Comparison of ENCODE assay signal across 8 cellular contexts in the genomic region with DNA sequence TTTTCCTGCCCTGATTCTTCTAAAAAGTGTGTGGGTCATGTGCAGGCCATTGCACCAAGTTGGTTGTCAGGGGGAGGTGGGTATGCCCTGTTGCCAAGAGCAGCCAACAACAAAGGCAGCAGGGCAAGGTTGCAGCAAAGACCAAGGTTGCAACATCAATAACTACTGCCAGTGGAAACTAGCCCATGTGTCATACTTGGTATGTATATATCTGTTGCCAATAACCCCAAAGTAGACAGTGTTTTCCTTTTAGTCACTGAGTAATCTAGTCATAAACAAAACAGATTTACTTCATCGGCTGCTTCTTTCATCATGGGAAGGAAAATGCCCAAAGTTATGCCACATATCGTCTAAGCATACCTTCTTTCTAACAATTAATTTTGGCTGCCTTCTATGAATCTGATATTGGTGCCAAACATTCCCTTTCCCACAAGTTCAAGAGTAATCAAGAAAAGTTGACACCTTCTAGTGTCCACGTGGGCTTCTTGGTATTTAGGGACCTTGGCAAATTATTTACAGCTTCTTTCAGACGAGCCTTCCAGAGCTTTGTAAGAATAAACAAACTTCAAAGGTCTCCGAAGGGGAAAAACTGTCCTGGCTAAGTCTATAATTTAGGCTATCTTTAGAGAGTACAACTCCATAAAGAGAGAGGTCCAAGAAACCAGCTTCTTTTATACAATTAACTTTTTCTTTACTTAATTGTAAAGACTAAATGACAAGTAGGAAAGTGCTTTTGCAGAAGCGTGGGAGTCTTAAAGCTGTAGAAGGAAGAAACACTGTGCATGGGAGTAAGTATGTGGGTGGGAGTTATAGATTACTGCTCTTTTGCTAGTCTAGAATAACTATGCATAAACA. TPM values are rescaled to one million over a fixed set of nuclear protein-coding genes. Genes with fewer than 3 reads are reported as not detected.
DNase-seq lines count a peak whose midpoint lies in the region; ATAC-seq, FAIRE-seq and TF ChIP-seq lines count a peak whose summit lies in the region.

No MANE protein-coding gene starts in this region.

- POLR2A ChIA-PET in SK-N-SH (lab: Yijun Ruan, JAX) (no interaction called here), K562 (lab: Yijun Ruan, JAX) (interaction anchor here (0.8 to 1.5 kb wide), 4 partner anchors 9 to 14 kb away, joined by 3 to 7 read pairs (median 5); a partner anchor contains a TSS)

- WGBS in SK-N-SH (ENCODE audit: low lambda C conversion rate), result 63% methylated on average over 6 of the region's 6 CpGs
- WGBS in K562 (ENCODE audit: insufficient coverage, low coverage, missing lambda C conversion rate), result 7% methylated on average over 6 of the region's 6 CpGs
- WGBS in lower leg skin, 2 donors, result 21 to 28% methylated on average over 6 of the region's 6 CpGs

- CTCF ChIA-PET in SK-N-SH (lab: Yijun Ruan, JAX) (no interaction called here), K562 (lab: Yijun Ruan, JAX; ENCODE audit: low intra/inter-chr PET ratio) (interaction anchor here (0.7 kb wide), 1 partner anchor 186 kb away, joined by 3 read pairs; no protein-coding TSS in a partner anchor)

- H3K4me3 ChIP-seq in SK-N-SH (ENCODE audit: low read depth in 2 of 2, low read length in 1 of 2), result no peak overlapping the region
- H3K4me3 ChIP-seq in K562, result no peak overlapping the region
- H3K4me3 ChIP-seq in lower leg skin (ENCODE audit: low read depth, poor library complexity, severe bottlenecking), result no peak overlapping the region
- H3K4me3 ChIP-seq in subcutaneous abdominal adipose tissue (ENCODE audit: low read depth in 1 of 5, low read length in 5 of 5), result no peak overlapping the region

- FAIRE-seq in K562 (lab: Jason Lieb, UNC), result peak; percentile 67

- TF ChIP-seq RAD21 in SK-N-SH (IDR thresholded peaks at IDR 0.05; ENCODE audit: low read length) (no peak), K562 (CRISPR knock-in tag; conservative IDR thresholded peaks at IDR 0.05 in 1 of 2, IDR thresholded peaks at IDR 0.05 in 1 of 2) (no peak)

- TF ChIP-seq CTCF in SK-N-SH (IDR thresholded peaks at IDR 0.05) (no peak), K562 (IDR thresholded peaks at IDR 0.05 in 2 of 3, conservative IDR thresholded peaks at IDR 0.05 in 1 of 3; ENCODE audit: insufficient read depth in 2 of 3, low read depth in 1 of 3, low read length in 3 of 3) (no peak), lower leg skin (IDR thresholded peaks at IDR 0.05) (no peak)

- BruUV-seq in K562 (replicated peaks; lab: Mats Ljungman, UMichigan), result no TSS peak

- DNase-seq in COLO829 (ENCODE audit: low spot score) (peak; percentile 44), SK-N-SH (no peak), K562 (ENCODE audit: extremely low read depth in 1 of 4, low spot score in 3 of 4) (peak in 1 of 4 experiments; percentile 48), lower leg skin (ENCODE audit: low spot score in 2 of 2) (peak; percentile 85 to 93), DMS79 treated with DMSO at 0.1 percent for 48 hours (lab: John Stamatoyannopoulos, UW) (no peak)

- TF ChIP-seq POLR2A in K562 (conservative IDR thresholded peaks at IDR 0.05) (no peak), lower leg skin (IDR thresholded peaks at IDR 0.05) (no peak)

- H3K9me3 ChIP-seq in SK-N-SH, result no peaks in the 10 kb centered on the region
- H3K9me3 ChIP-seq in K562 (replicated peaks; ENCODE audit: control insufficient read depth, insufficient read depth, low read depth, low read length), result no peaks in the 10 kb centered on the region; the same call in 1 of the 2 replicates
- H3K9me3 ChIP-seq in subcutaneous abdominal adipose tissue (ENCODE audit: control insufficient read depth in 5 of 5, low read length in 5 of 5), result no peaks in the 10 kb centered on the region

- no peaks in the 10 kb centered on the region for H3K27me3 ChIP-seq in SK-N-SH (ENCODE audit: insufficient read depth)
- no peaks in the 10 kb centered on the region for H3K27me3 ChIP-seq in K562 (ENCODE audit: control insufficient read depth in 2 of 2, insufficient read depth in 2 of 2, low read length in 2 of 2)
- no peaks in the 10 kb centered on the region for H3K27me3 ChIP-seq in subcutaneous abdominal adipose tissue (ENCODE audit: control insufficient read depth in 5 of 5, insufficient read depth in 4 of 5, low read length in 5 of 5)

- no peak overlapping the region for H3K4me2 ChIP-seq in SK-N-SH
- peak overlapping the region; percentile 61 for H3K4me2 ChIP-seq in K562 (ENCODE audit: insufficient read depth, low read length)

- intact Hi-C loops in K562 (cut with micrococcal nuclease) (no loop called here), lower leg skin (cut with DNase I; ENCODE audit: low total_unique reads) (no loop called here)

- H3K36me3 ChIP-seq in SK-N-SH (replicated peaks in 1 of 2; ENCODE audit: control insufficient read depth in 1 of 2, insufficient read depth in 2 of 2, low read length in 1 of 2) (no peaks in the 10 kb centered on the region), K562 (ENCODE audit: control insufficient read depth, insufficient read depth, low read length) (peaks cover 10% of the 10 kb centered on the region; the same call in 1 of the 3 replicates), subcutaneous abdominal adipose tissue (ENCODE audit: control insufficient read depth in 5 of 5, insufficient read depth in 5 of 5, low read length in 5 of 5) (no peaks in the 10 kb centered on the region)

- H3F3A ChIP-seq in SK-N-SH (replicated peaks; ENCODE audit: insufficient read depth), result no peaks in the 10 kb centered on the region

- H3K9me1 ChIP-seq in K562 (ENCODE audit: control insufficient read depth, insufficient read depth, low read length), result no peaks in the 10 kb centered on the region

- peak overlapping the region in 1 of 2 experiments; percentile 59; a peak in 2 of 4 replicates for H3K27ac ChIP-seq in SK-N-SH (ENCODE audit: low read depth in 2 of 2, low read length in 1 of 2)
- H3K27ac ChIP-seq in K562 (ENCODE audit: extremely low read depth, low read depth, low read length), result peak overlapping the region; percentile 61
- H3K27ac ChIP-seq in subcutaneous abdominal adipose tissue (ENCODE audit: low read depth, low read length), result peak overlapping the region; percentile 64

- TF ChIP-seq EP300 in SK-N-SH (IDR thresholded peaks at IDR 0.05; ENCODE audit: borderline replicate concordance in 1 of 2, low read depth in 1 of 2, low read length in 1 of 2) (peak in 1 of 2 experiments; percentile 76; a peak in 1 of 4 replicates), K562 (IDR thresholded peaks at IDR 0.05; ENCODE audit: low read length) (no peak)

- ATAC-seq in HG02943 (IDR thresholded peaks at IDR 0.05; ENCODE audit: low read depth, unreplicated experiment) (peak; percentile 37), K562 (peak; percentile 69), HG02571 (IDR thresholded peaks at IDR 0.05; ENCODE audit: unreplicated experiment) (no peak)

- H3K9ac ChIP-seq in SK-N-SH (peak overlapping the region; percentile 1; the same call in 1 of the 2 replicates), K562 (ENCODE audit: insufficient read depth in 1 of 2, low read depth in 2 of 2, low read length in 2 of 2) (peak overlapping the region; percentile 11 to 38; a peak in 2 of 4 replicates), subcutaneous abdominal adipose tissue (ENCODE audit: low read length in 5 of 5) (peak overlapping the region in 1 of 5 donors; percentile 6)

- in situ Hi-C loops in K562 (cut with MboI), result no loop called here

- peaks cover 0 to 12% of the 10 kb centered on the region in 2 experiments; a peak in 1 of 4 replicates for H3K4me1 ChIP-seq in SK-N-SH (ENCODE audit: control insufficient read depth in 1 of 2, insufficient read depth in 2 of 2, low read depth in 1 of 2, low read length in 1 of 2)
- peaks cover 5 to 45% of the 10 kb centered on the region in 2 experiments for H3K4me1 ChIP-seq in K562 (replicated peaks in 1 of 2; ENCODE audit: control insufficient read depth in 2 of 2, insufficient read depth in 2 of 2, low read length in 2 of 2)
- peaks cover 0 to 32% (median 21%) of the 10 kb centered on the region in 5 donors for H3K4me1 ChIP-seq in subcutaneous abdominal adipose tissue (ENCODE audit: control insufficient read depth in 5 of 5, insufficient read depth in 5 of 5, low read length in 5 of 5)

- H4K20me1 ChIP-seq in SK-N-SH (ENCODE audit: insufficient read depth) (no peaks in the 10 kb centered on the region), K562 (replicated peaks; ENCODE audit: control insufficient read depth, insufficient read depth, low read length) (no peaks in the 10 kb centered on the region)

- H3K9me2 ChIP-seq in SK-N-SH, result no peaks in the 10 kb centered on the region

- H3K79me2 ChIP-seq in SK-N-SH (ENCODE audit: insufficient read depth), result no peaks in the 10 kb centered on the region
- H3K79me2 ChIP-seq in K562 (ENCODE audit: control insufficient read depth, insufficient read depth, low read length), result peaks cover 90% of the 10 kb centered on the region

- no peak overlapping the region for H2AFZ ChIP-seq in SK-N-SH (ENCODE audit: low read depth)
- peak overlapping the region; percentile 67 for H2AFZ ChIP-seq in K562 (ENCODE audit: low read depth, low read length)

TF ChIP-seq in SK-N-SH, 30 proteins besides CTCF, POLR2A, EP300 and RAD21 (continues in another document):
- TF ChIP-seq FOSL2 (IDR thresholded peaks at IDR 0.05; ENCODE audit: borderline replicate concordance, low read depth) (peak; percentile 73; the same call in 1 of the 2 replicates), TCF12 (IDR thresholded peaks at IDR 0.05) (peak; percentile 76)

TF ChIP-seq in K562, 482 proteins besides CTCF, POLR2A, EP300 and RAD21 (continues in another document):
- TF ChIP-seq MCM7 (IDR thresholded peaks at IDR 0.05) (no peak), HMG20B (CRISPR knock-in tag; IDR thresholded peaks at IDR 0.05) (no peak)

RNA-seq across cellular contexts. Expression of a gene that starts 10.1 kb away (rescaled TPM):
- polyA plus RNA-seq in SK-N-SH (2012; rRNA removed) (44.3 and 65.1 TPM in 2 replicates), K562 (2011; rRNA removed) (116 and 133 TPM in 2 replicates), K562 (2014; fragmentation: Illumina TruSeq; extraction: Trizol) (202 and 221 TPM in 2 replicates), K562 (2014; fragmentation: Nextera tagmentation; extraction: Ambion mirVana) (10 to 100 TPM; 70.3 to 87.3 TPM), K562 (2014; rRNA removed) (104 and 107 TPM in 2 replicates)
- 53.4 and 63.3 TPM in 2 replicates for polyA plus RNA-seq in SK-N-SH (2012; cell fraction: cytosol; rRNA removed)
- polyA plus RNA-seq in SK-N-SH (2012; cell fraction: nucleus; rRNA removed), result 56.9 and 69.6 TPM in 2 replicates
- total RNA-seq in K562 (2011; cell fraction: chromatin; rRNA removed; ENCODE audit: low replicate concordance), result 337 and 524 TPM in 2 replicates
- total RNA-seq in K562 (2011; cell fraction: nucleolus; rRNA removed), result 154 and 188 TPM in 2 replicates
- total RNA-seq in K562 (2011; cell fraction: nucleoplasm; rRNA removed), result 277 and 417 TPM in 2 replicates
- total RNA-seq in K562 (2014; rRNA removed) (240 and 243 TPM in 2 replicates), K562 (2014; rRNA removed; fragmentation: Illumina TruSeq; extraction: Trizol) (220 and 241 TPM in 2 replicates), K562 (2015; rRNA removed; fragmentation: Illumina TruSeq; extraction: Trizol) (220 and 243 TPM in 2 replicates), K562 (2021) (217 and 231 TPM in 2 replicates), lower leg skin (100 to 1,000 TPM; 152 to 286 (median 228) TPM)
- 101 and 150 TPM in 2 replicates for polyA plus RNA-seq in K562 (2011; cell fraction: cytosol; rRNA removed)
- polyA plus RNA-seq in K562 (2011; cell fraction: nucleus; rRNA removed), result 108 and 135 TPM in 2 replicates
- polyA plus RNA-seq in K562 (2012), result 74.4 and 91.9 TPM in 2 replicates
- polyA minus RNA-seq in K562 (2011; rRNA and poly(A)+ RNA removed), result 431 and 448 TPM in 2 replicates
- polyA minus RNA-seq in K562 (2011; cell fraction: cytosol; rRNA and poly(A)+ RNA removed), result 216 and 268 TPM in 2 replicates
- polyA minus RNA-seq in K562 (2011; cell fraction: nucleus; rRNA and poly(A)+ RNA removed), result 326 and 485 TPM in 2 replicates

Comparison
In these comparisons a context has a peak if more than half of its experiments do, and no peak if none do; other contexts are left out.
1. DNase-seq: peak in COLO829 (single experiment) and lower leg skin (2 of 2); none in SK-N-SH (single experiment) and DMS79 treated with DMSO at 0.1 percent for 48 hours (single experiment).